In genomic region chr2:112880081-112880531, GRCh38 we compare ENCODE assay signal across 15 cellular contexts. TPM values are rescaled to one million over a fixed set of nuclear protein-coding genes. Genes with fewer than 3 reads are reported as not detected.
DNase-seq lines count a peak whose midpoint lies in the region; ATAC-seq, FAIRE-seq and TF ChIP-seq lines count a peak whose summit lies in the region.
"Had no signal": no experiment of that assay in that cellular context is flagged by ENCODE, and none has a peak within 500 bp of the region (broad histone marks: within the 10 kb centered on the region; RNA-seq: fewer than 3 reads in every experiment).

No MANE protein-coding gene starts in this region.

- H3K4me2 ChIP-seq in SK-N-SH (peak overlapping the region; percentile 20; the same call in 1 of the 2 replicates), smooth muscle cell (peak overlapping the region; percentile 25)

- H4K20me1 ChIP-seq in SK-N-SH (ENCODE audit: insufficient read depth): no peaks in the 10 kb centered on the region
- H4K20me1 ChIP-seq in smooth muscle cell (ENCODE audit: low read depth): no peaks in the 10 kb centered on the region

- ATAC-seq in SK-N-SH treated with all-trans-retinoic acid at 6 μM for 48 hours (no peak), GM19395 (IDR thresholded peaks at IDR 0.05; ENCODE audit: unreplicated experiment) (no peak)

- no peaks in the 10 kb centered on the region for H3K9me3 ChIP-seq in SK-N-SH
- H3K9me3 ChIP-seq in smooth muscle cell (replicated peaks; ENCODE audit: low read depth): no peaks in the 10 kb centered on the region
- H3K9me3 ChIP-seq: upper lobe of left lung had no signal

- 50% methylated on average over 4 of the region's 5 CpGs for WGBS in SK-N-SH (ENCODE audit: low lambda C conversion rate)
- 75% methylated on average over 5 of the region's 5 CpGs for WGBS in smooth muscle cell (ENCODE audit: low lambda C conversion rate)

- POLR2A ChIA-PET in SK-N-SH (lab: Yijun Ruan, JAX): no interaction called here

- TF ChIP-seq RAD21 in SK-N-SH (IDR thresholded peaks at IDR 0.05; ENCODE audit: low read length): no peak

- H3F3A ChIP-seq in SK-N-SH (replicated peaks; ENCODE audit: insufficient read depth) (no peaks in the 10 kb centered on the region), smooth muscle cell (ENCODE audit: low read depth) (peaks cover 17% of the 10 kb centered on the region)

- H2AFZ ChIP-seq in SK-N-SH (ENCODE audit: low read depth) (no peak overlapping the region), smooth muscle cell (ENCODE audit: low read depth) (peak overlapping the region; percentile 51)

- H3K4me3 ChIP-seq in SK-N-SH (ENCODE audit: low read depth in 2 of 2, low read length in 1 of 2): no peak overlapping the region
- no peak overlapping the region for H3K4me3 ChIP-seq in bronchial epithelial cell (ENCODE audit: low read depth, low read length)
- H3K4me3 ChIP-seq in smooth muscle cell: no peak overlapping the region
- H3K4me3 ChIP-seq: upper lobe of left lung had no signal

- H3K27ac ChIP-seq in SK-N-SH (ENCODE audit: low read depth in 2 of 2, low read length in 1 of 2): no peak overlapping the region
- peak overlapping the region; percentile 81 for H3K27ac ChIP-seq in smooth muscle cell (ENCODE audit: low read depth)

- H3K79me2 ChIP-seq in SK-N-SH (ENCODE audit: insufficient read depth): no peaks in the 10 kb centered on the region
- no peaks in the 10 kb centered on the region for H3K79me2 ChIP-seq in smooth muscle cell (ENCODE audit: low read depth)

- H3K4me1 ChIP-seq in SK-N-SH (ENCODE audit: control insufficient read depth in 1 of 2, insufficient read depth in 2 of 2, low read depth in 1 of 2, low read length in 1 of 2): peaks cover 0 to 11% of the 10 kb centered on the region in 2 experiments; a peak in 1 of 4 replicates
- H3K4me1 ChIP-seq in smooth muscle cell (ENCODE audit: low read depth): no peaks in the 10 kb centered on the region

- no peaks in the 10 kb centered on the region for H3K27me3 ChIP-seq in SK-N-SH (ENCODE audit: insufficient read depth)
- H3K27me3 ChIP-seq in bronchial epithelial cell (ENCODE audit: control insufficient read depth, insufficient read depth, low read length): no peaks in the 10 kb centered on the region
- H3K27me3 ChIP-seq in smooth muscle cell (ENCODE audit: low read depth): no peaks in the 10 kb centered on the region
- H3K27me3 ChIP-seq: upper lobe of left lung had no signal

- TF ChIP-seq CTCF in SK-N-SH (IDR thresholded peaks at IDR 0.05) (no peak), bronchial epithelial cell (IDR thresholded peaks at IDR 0.05; ENCODE audit: insufficient read depth, low read length, severe bottlenecking) (no peak), smooth muscle cell (IDR thresholded peaks at IDR 0.05; ENCODE audit: borderline replicate concordance, insufficient read depth, poor library complexity, severe bottlenecking) (no peak)

- CTCF ChIA-PET in SK-N-SH (lab: Yijun Ruan, JAX): interaction anchor here (1.2 kb wide), 1 partner anchor 79 kb away, joined by 3 read pairs; no protein-coding TSS in a partner anchor

- no peaks in the 10 kb centered on the region for H3K9me2 ChIP-seq in SK-N-SH

- FAIRE-seq in bronchial epithelial cell (lab: Jason Lieb, UNC): no peak
- FAIRE-seq: A204.1 had no signal

- DNase-seq in SK-N-SH (no peak), M059J (ENCODE audit: low read depth) (peak; percentile 87), bronchial epithelial cell (ENCODE audit: low read depth) (peak; percentile 82), smooth muscle cell (lab: John Stamatoyannopoulos, UW; ENCODE audit: unreplicated experiment) (no peak), C1 segment of cervical spinal cord (lab: John Stamatoyannopoulos, UW) (no peak), LoVo (ENCODE audit: low spot score) (no peak)
- DNase-seq: cortex of kidney, NCI-H1417 treated with DMSO at 0.1 percent for 48 hours, RPMI8226 had no signal

- TF ChIP-seq EP300 in SK-N-SH (IDR thresholded peaks at IDR 0.05; ENCODE audit: borderline replicate concordance in 1 of 2, low read depth in 1 of 2, low read length in 1 of 2): no peak

- H3K36me3 ChIP-seq in SK-N-SH (replicated peaks in 1 of 2; ENCODE audit: control insufficient read depth in 1 of 2, insufficient read depth in 2 of 2, low read length in 1 of 2): no peaks in the 10 kb centered on the region
- no peaks in the 10 kb centered on the region for H3K36me3 ChIP-seq in bronchial epithelial cell (ENCODE audit: control insufficient read depth, insufficient read depth, low read length)
- no peaks in the 10 kb centered on the region for H3K36me3 ChIP-seq in smooth muscle cell (ENCODE audit: low read depth)
- H3K36me3 ChIP-seq: upper lobe of left lung had no signal

- H3K9ac ChIP-seq in SK-N-SH (no peak overlapping the region), smooth muscle cell (ENCODE audit: low read depth) (peak overlapping the region; percentile 57)

TF ChIP-seq in SK-N-SH, 30 proteins besides CTCF, POLR2A, EP300 and RAD21:
- peak; percentile 29; the same call in 1 of the 2 replicates for TF ChIP-seq TCF12 (IDR thresholded peaks at IDR 0.05)
- TF ChIP-seq EZH2phosphoT487 (IDR thresholded peaks at IDR 0.05; ENCODE audit: borderline replicate concordance, low read depth): no peak

TF ChIP-seq in SK-N-SH treated with all-trans-retinoic acid at 6 μM for 48 hours, 23 proteins besides CTCF, POLR2A, EP300 and RAD21 (continues in another document):
- TF ChIP-seq POU6F1 (CRISPR knock-in tag; IDR thresholded peaks at IDR 0.05; ENCODE audit: borderline replicate concordance, low read depth): no peak
- no peak for TF ChIP-seq ZNF8 (CRISPR knock-in tag; IDR thresholded peaks at IDR 0.05)
- TF ChIP-seq SNAI2 (CRISPR knock-in tag; IDR thresholded peaks at IDR 0.05): no peak
- TF ChIP-seq ZFP3 (CRISPR knock-in tag; IDR thresholded peaks at IDR 0.05): no peak
- no peak for TF ChIP-seq ESRRG (CRISPR knock-in tag; IDR thresholded peaks at IDR 0.05)
- TF ChIP-seq CREB5 (CRISPR knock-in tag; IDR thresholded peaks at IDR 0.05; ENCODE audit: low read depth): no peak
- TF ChIP-seq PATZ1 (CRISPR knock-in tag; IDR thresholded peaks at IDR 0.05; ENCODE audit: borderline replicate concordance): no peak
- TF ChIP-seq BACH2 (CRISPR knock-in tag; IDR thresholded peaks at IDR 0.05; ENCODE audit: borderline replicate concordance): no peak
- TF ChIP-seq RARB (CRISPR knock-in tag; IDR thresholded peaks at IDR 0.05): no peak
- TF ChIP-seq ZNF70 (CRISPR knock-in tag; IDR thresholded peaks at IDR 0.05): no peak
- TF ChIP-seq PPARA (CRISPR knock-in tag; IDR thresholded peaks at IDR 0.05; ENCODE audit: borderline replicate concordance): no peak
- TF ChIP-seq CSDC2 (CRISPR knock-in tag; IDR thresholded peaks at IDR 0.05): no peak
- no peak for TF ChIP-seq ZFP30 (CRISPR knock-in tag; IDR thresholded peaks at IDR 0.05)
- no peak for TF ChIP-seq ZC3H10 (CRISPR knock-in tag; IDR thresholded peaks at IDR 0.05)

RNA-seq across cellular contexts. Expression of gene IL37, which starts 30.9 kb away (rescaled TPM):
- polyA plus RNA-seq in SK-N-SH (2012; rRNA removed) (not detected in 2 replicates), smooth muscle cell (not detected in 2 replicates)
- polyA plus RNA-seq in SK-N-SH (2012; cell fraction: cytosol; rRNA removed): not detected in 2 replicates
- polyA plus RNA-seq in SK-N-SH (2012; cell fraction: nucleus; rRNA removed): 0.16 and 0.31 TPM in 2 replicates
- total RNA-seq in M059J (2014; rRNA removed; shearing (Covaris generic)): 0.30 TPM in 1 of 2 replicates, not detected in the other
- total RNA-seq in bronchial epithelial cell (not detected in 2 replicates), smooth muscle cell (1.9 TPM in 1 of 2 replicates, not detected in the other)
- total RNA-seq: activated CD8-positive, alpha-beta memory T cell treated with anti-CD3 and anti-CD28 coated beads for 36 hours had no signal
- polyA plus RNA-seq: neural cell had no signal

RNA-seq across cellular contexts. Expression of gene IL1B, which starts 43.5 kb away (rescaled TPM):
- polyA plus RNA-seq in SK-N-SH (2012; rRNA removed): 0.25 and 0.60 TPM in 2 replicates
- 0.21 and 0.30 TPM in 2 replicates for polyA plus RNA-seq in SK-N-SH (2012; cell fraction: cytosol; rRNA removed)
- polyA plus RNA-seq in SK-N-SH (2012; cell fraction: nucleus; rRNA removed): 0.69 and 0.92 TPM in 2 replicates
- total RNA-seq in M059J (2014; rRNA removed; shearing (Covaris generic)): 2.6 and 4.2 TPM in 2 replicates
- 22.6 and 41.0 TPM in 2 replicates for total RNA-seq in bronchial epithelial cell
- total RNA-seq in smooth muscle cell: not detected in 2 replicates
- polyA plus RNA-seq in smooth muscle cell: not detected in 2 replicates
- total RNA-seq: activated CD8-positive, alpha-beta memory T cell treated with anti-CD3 and anti-CD28 coated beads for 36 hours had no signal
- polyA plus RNA-seq: neural cell had no signal

Comparison
In these comparisons a context has a peak if more than half of its experiments do, and no peak if none do; other contexts are left out.
1. DNase-seq: peak in M059J (single experiment) and bronchial epithelial cell (single experiment); none in SK-N-SH (single experiment), smooth muscle cell (single experiment), C1 segment of cervical spinal cord (0 of 14) and LoVo (single experiment).